Comparison of ENCODE assay signal across 27 cellular contexts in the genomic region with DNA sequence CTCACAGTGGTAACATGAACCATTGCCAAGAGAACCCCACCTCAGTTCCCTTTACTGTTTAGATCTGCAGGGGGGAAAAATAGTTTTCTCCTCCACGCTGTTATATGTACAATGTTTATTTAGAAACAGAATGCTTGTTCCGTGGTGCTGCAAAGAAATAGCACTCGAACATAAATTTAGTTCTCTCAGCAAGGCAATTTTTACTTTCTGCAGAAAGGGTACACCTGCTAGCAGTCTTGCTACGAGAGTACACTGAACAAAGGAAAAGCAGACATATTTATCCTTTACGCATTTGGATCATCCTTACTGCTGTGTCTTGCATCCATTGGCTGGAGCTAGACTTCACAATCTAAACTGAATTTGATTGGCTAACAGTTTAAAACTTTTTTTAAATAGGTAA.
"Had no signal": no experiment of that assay in that cellular context is flagged by ENCODE, and none has a peak within 500 bp of the region (broad histone marks: within the 10 kb centered on the region; RNA-seq: fewer than 3 reads in every experiment).

No MANE protein-coding gene starts in this region.

- H3K9me3 ChIP-seq: body of pancreas, SK-N-SH had no signal

- ATAC-seq: activated T-cell treated with anti-CD3 and anti-CD28 coated beads, Interleukin-2, amount 50 U/mL, for 4 hours; body of pancreas; Panc1 had no signal

- H3K9ac ChIP-seq: SK-N-SH had no signal

- DNase-seq: activated CD4-positive, alpha-beta memory T cell treated with anti-CD3 and anti-CD28 coated beads for 36 hours; activated CD4-positive, alpha-beta T cell treated with anti-CD3 and anti-CD28 coated beads for 4 hours; activated CD4-positive, alpha-beta T cell treated with anti-CD3 and anti-CD28 coated beads, Interleukin-2, amount 50 U/mL, for 1 hour; activated CD4-positive, CD25-positive, alpha-beta regulatory T cell treated with anti-CD3 and anti-CD28 coated beads, Interleukin-2, amount 50 U/mL, for 72 hours; activated CD8-positive, alpha-beta memory T cell treated with anti-CD3 and anti-CD28 coated beads, Interleukin-2, amount 50 U/mL, for 4 hours; activated gamma-delta T cell treated with Interleukin-2 at 50 U/mL for 16 hours; activated naive CD4-positive, alpha-beta T cell treated with anti-CD3 and anti-CD28 coated beads for 36 hours; activated naive CD8-positive, alpha-beta T cell treated with anti-CD3 and anti-CD28 coated beads for 36 hours; activated T-cell treated with anti-CD3 and anti-CD28 coated beads for 4 hours; activated T-cell treated with anti-CD3 and anti-CD28 coated beads, Interleukin-2, amount 50 U/mL, for 4 hours; body of pancreas; MM.1S; MV-4-11; NCI-H1092; NCI-H1436 treated with DMSO at 0.1 percent for 48 hours; NCI-H1694 treated with DMSO at 0.1 percent for 48 hours; NCI-H2029; NCI-H345; NCI-H524 treated with DMSO at 0.1 percent for 48 hours; SHP77 treated with DMSO at 0.1 percent for 48 hours; SK-N-SH had no signal

- H3K4me1 ChIP-seq: body of pancreas, breast epithelium had no signal

- H3K4me2 ChIP-seq: SK-N-SH had no signal

- H3K4me1 Mint-ChIP-seq: activated naive CD8-positive, alpha-beta T cell treated with anti-CD3 and anti-CD28 coated beads for 36 hours had no signal

- H3K36me3 ChIP-seq: breast epithelium had no signal

- H3K27ac Mint-ChIP-seq: activated CD4-positive, alpha-beta memory T cell treated with anti-CD3 and anti-CD28 coated beads for 36 hours; activated naive CD4-positive, alpha-beta T cell treated with anti-CD3 and anti-CD28 coated beads for 36 hours; activated naive CD8-positive, alpha-beta T cell treated with anti-CD3 and anti-CD28 coated beads for 36 hours; activated T-helper 1 cell treated with anti-CD3 and anti-CD28 coated beads, Interleukin-12 subunit alpha, Interleukin-12 subunit beta, Interleukin-2, Interleukin-4 antibody, amounts not matched to agents 30 ng/mL and 10 ng/mL and 1 ng/mL, durations not matched to agents 14 hours and 24 hours and 36 hours; T-helper 1 cell treated with Interleukin-12 subunit alpha and Interleukin-12 subunit beta and Interleukin-4 antibody, amounts not matched to agents 30 μg/mL and 1 μg/mL, for 36 hours; T-helper 2 cell treated with Interferon-gamma antibody and Interleukin-4, amounts not matched to agents 5 μg/mL and 100 μg/mL, for 36 hours had no signal

- H3K27ac ChIP-seq: body of pancreas, breast epithelium, SJSA1 had no signal

- H3K4me3 Mint-ChIP-seq: activated CD4-positive, alpha-beta memory T cell treated with anti-CD3 and anti-CD28 coated beads for 36 hours; activated naive CD4-positive, alpha-beta T cell treated with anti-CD3 and anti-CD28 coated beads for 36 hours; activated naive CD8-positive, alpha-beta T cell treated with anti-CD3 and anti-CD28 coated beads for 36 hours; activated T-cell treated with anti-CD3 and anti-CD28 coated beads, Interleukin-2, amount 50 U/mL, for 4 hours; activated T-helper 1 cell treated with anti-CD3 and anti-CD28 coated beads, Interleukin-12 subunit alpha, Interleukin-12 subunit beta, Interleukin-2, Interleukin-4 antibody, amounts not matched to agents 30 ng/mL and 10 ng/mL and 1 ng/mL, durations not matched to agents 14 hours and 24 hours and 36 hours; T-helper 1 cell treated with Interleukin-12 subunit alpha and Interleukin-12 subunit beta and Interleukin-4 antibody, amounts not matched to agents 30 μg/mL and 1 μg/mL, for 36 hours; T-helper 2 cell treated with Interferon-gamma antibody and Interleukin-4, amounts not matched to agents 5 μg/mL and 100 μg/mL, for 36 hours had no signal

- H3K27me3 ChIP-seq: body of pancreas, breast epithelium, SJSA1 had no signal

- H3K4me3 ChIP-seq: body of pancreas, breast epithelium, SJSA1 had no signal
